ENCODE assay signal across 16 cellular contexts in the genomic region with DNA sequence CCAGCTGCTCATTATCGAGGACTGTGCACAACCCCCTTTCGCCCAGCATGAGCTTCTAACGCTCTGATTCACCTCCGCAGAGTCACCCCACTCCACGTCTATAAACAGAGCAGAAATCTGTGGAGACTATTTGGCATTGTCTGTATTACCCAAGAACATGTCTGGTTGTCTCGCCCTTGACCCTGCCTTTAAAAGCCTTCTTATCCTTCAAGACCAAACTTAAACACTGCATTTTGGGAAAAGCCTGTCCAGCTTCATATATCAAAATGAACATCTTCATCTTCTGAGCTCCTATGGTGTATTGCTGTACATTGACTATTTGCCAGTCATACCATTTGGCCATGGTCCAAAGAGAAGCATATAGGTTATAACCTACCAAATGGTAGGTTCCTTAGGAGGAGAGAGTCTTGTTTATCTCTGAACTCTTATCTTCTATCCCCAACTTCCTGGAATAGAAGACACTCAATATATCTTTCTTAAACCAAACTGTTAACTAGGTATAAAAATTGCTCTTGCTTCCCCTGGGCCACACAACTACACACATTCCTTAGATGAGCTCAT.
DNase-seq lines count a peak whose midpoint lies in the region; ATAC-seq and TF ChIP-seq lines count a peak whose summit lies in the region.
"Had no signal": no experiment of that assay in that cellular context is flagged by ENCODE, and none has a peak within 500 bp of the region (broad histone marks: within the 10 kb centered on the region; RNA-seq: fewer than 3 reads in every experiment).

No MANE protein-coding gene starts in this region.

- H3K4me2 ChIP-seq in IMR-90 (ENCODE audit: low read depth, low read length) (peak overlapping the region; percentile 66; the same call in 1 of the 2 replicates), mesenchymal stem cell (ENCODE audit: low read length, poor library complexity, severe bottlenecking) (no peak overlapping the region)

- H3K18ac ChIP-seq in IMR-90 (ENCODE audit: low read depth, low read length) (peak overlapping the region; percentile 51; the same call in 1 of the 2 replicates), mesenchymal stem cell (ENCODE audit: low read depth in 1 of 2, low read length in 2 of 2) (no peak overlapping the region)

- H3K4me1 ChIP-seq in A673 (ENCODE audit: insufficient read depth, low read length, poor library complexity, severe bottlenecking) (peaks cover 45% of the 10 kb centered on the region), IMR-90 (ENCODE audit: control insufficient read depth, insufficient read depth, low read length) (peaks cover 21% of the 10 kb centered on the region), mesenchymal stem cell (ENCODE audit: control insufficient read depth, insufficient read depth, low read depth, low read length) (peaks cover 4% of the 10 kb centered on the region), right lobe of liver (no peaks in the 10 kb centered on the region)

- ATAC-seq in IMR-90 (ENCODE audit: low read depth) (peak; percentile 69), right lobe of liver (no peak)
- ATAC-seq: left colon had no signal

- TF ChIP-seq CTCF in A673 (conservative IDR thresholded peaks at IDR 0.05; ENCODE audit: low read depth, low read length) (no peak), IMR-90 (conservative IDR thresholded peaks at IDR 0.05; ENCODE audit: low read depth, low read length) (no peak), brain microvascular endothelial cell (IDR thresholded peaks at IDR 0.05; ENCODE audit: low read depth, low read length, missing control alignments) (no peak), right lobe of liver (IDR thresholded peaks at IDR 0.05) (no peak)

- peak; percentile 33 for DNase-seq in A673 (ENCODE audit: low spot score)
- DNase-seq in IMR-90 = peak; percentile 88
- DNase-seq in brain microvascular endothelial cell = peak; percentile 96
- DNase-seq in mesenchymal stem cell = peak; percentile 98
- no peak for DNase-seq in epidermal melanocyte (ENCODE audit: insufficient read length, low spot score)
- DNase-seq in NCI-H128 (lab: John Stamatoyannopoulos, UW; ENCODE audit: unreplicated experiment) = no peak
- DNase-seq in stimulated activated CD4-positive, alpha-beta T cell treated with anti-CD3 and anti-CD28 coated beads, Interleukin-4, amount 100 ng/mL, for 4 hours = no peak
- DNase-seq in right lobe of liver = no peak
- DNase-seq: activated CD4-positive, CD25-positive, alpha-beta regulatory T cell treated with anti-CD3 and anti-CD28 coated beads, Interleukin-2, amount 50 U/mL, for 72 hours; COR-L47; GF-D8; left colon; NCI-H1930; NCI-H526 had no signal

- H3K79me1 ChIP-seq in IMR-90 (ENCODE audit: low read depth in 1 of 2, low read length in 2 of 2) (peaks cover 38 to 81% of the 10 kb centered on the region in 2 experiments), mesenchymal stem cell (replicated peaks; ENCODE audit: low read length, poor library complexity, severe bottlenecking) (peaks cover 18% of the 10 kb centered on the region)

- H4K20me1 ChIP-seq in IMR-90 (ENCODE audit: insufficient read depth, low read length) = no peaks in the 10 kb centered on the region

- H2BK20ac ChIP-seq in IMR-90 (ENCODE audit: low read depth, low read length) = peak overlapping the region; percentile 63

- H2AK5ac ChIP-seq in IMR-90 (ENCODE audit: low read depth, low read length) (peak overlapping the region; percentile 83; the same call in 1 of the 2 replicates), mesenchymal stem cell (ENCODE audit: low read length, severe bottlenecking) (no peak overlapping the region)

- H2BK120ac ChIP-seq in IMR-90 (ENCODE audit: low read depth, low read length) (peak overlapping the region; percentile 80), mesenchymal stem cell (ENCODE audit: low read depth, low read length) (no peak overlapping the region)

- CTCF ChIA-PET in A673 (lab: Charles Lee) (no interaction called here), IMR-90 (lab: Yijun Ruan, JAX) (no interaction called here)

- dilution Hi-C loops in IMR-90 (cut with HindIII; ENCODE audit: low sequenced_read_pairs, unreplicated experiment) = no loop called here

- TF ChIP-seq POLR2A in IMR-90 (IDR thresholded peaks at IDR 0.05; ENCODE audit: low read depth, low read length) (no peak), right lobe of liver (IDR thresholded peaks at IDR 0.05) (no peak)

- H2BK5ac ChIP-seq in IMR-90 (ENCODE audit: low read depth, low read length, poor library complexity, severe bottlenecking) (peak overlapping the region; percentile 95), mesenchymal stem cell (ENCODE audit: low read depth, low read length, poor library complexity, severe bottlenecking) (no peak overlapping the region)

- H3K4me3 ChIP-seq in A673 (ENCODE audit: low read depth, low read length, poor library complexity, severe bottlenecking) = no peak overlapping the region
- no peak overlapping the region for H3K4me3 ChIP-seq in IMR-90 (ENCODE audit: insufficient read depth, low read depth, low read length)
- no peak overlapping the region for H3K4me3 ChIP-seq in brain microvascular endothelial cell (ENCODE audit: low read depth, low read length)
- H3K4me3 ChIP-seq in mesenchymal stem cell (ENCODE audit: insufficient read depth in 1 of 2, low read depth in 1 of 2, low read length in 2 of 2) = peak overlapping the region in 1 of 2 experiments; percentile 3
- no peak overlapping the region for H3K4me3 ChIP-seq in right lobe of liver
- H3K4me3 ChIP-seq: suprapubic skin had no signal

- TF ChIP-seq RAD21 in IMR-90 (IDR thresholded peaks at IDR 0.05; ENCODE audit: low read length) = no peak

- H3K23ac ChIP-seq in IMR-90 (ENCODE audit: low read depth, low read length) (peak overlapping the region; percentile 66), mesenchymal stem cell (ENCODE audit: low read length in 2 of 2) (no peak overlapping the region)

- in situ Hi-C loops in IMR-90 (cut with MboI; ENCODE audit: low sequenced_read_pairs) (no loop called here), brain microvascular endothelial cell (cut with HindIII; ENCODE audit: low pct_ligation_motif_present, low sequenced_read_pairs) (no loop called here)

- POLR2A ChIA-PET in A673 (lab: Charles Lee; ENCODE audit: low non-redundant PET) = no interaction called here
- POLR2A ChIA-PET in IMR-90 (lab: Charles Lee; ENCODE audit: unreplicated experiment) = no interaction called here

- H4K5ac ChIP-seq in IMR-90 (ENCODE audit: low read depth, low read length) = peak overlapping the region; percentile 49; the same call in 1 of the 2 replicates

- peak overlapping the region; percentile 55; the same call in 1 of the 2 replicates for H3K14ac ChIP-seq in IMR-90 (replicated peaks; ENCODE audit: low read depth, low read length)
- no peak overlapping the region for H3K14ac ChIP-seq in mesenchymal stem cell (ENCODE audit: low read length in 2 of 2)

- H4K8ac ChIP-seq in IMR-90 (ENCODE audit: low read depth in 2 of 2, low read length in 2 of 2) (peak overlapping the region in 1 of 2 experiments; percentile 84; a peak in 3 of 4 replicates), mesenchymal stem cell (ENCODE audit: low read length) (no peak overlapping the region)

- H3K27ac ChIP-seq in A673 (ENCODE audit: low read depth, low read length, poor library complexity, severe bottlenecking) = peak overlapping the region; percentile 25
- H3K27ac ChIP-seq in IMR-90 (ENCODE audit: insufficient read depth, low read length) = peak overlapping the region; percentile 28
- peak overlapping the region; percentile 89 for H3K27ac ChIP-seq in brain microvascular endothelial cell
- H3K27ac ChIP-seq in mesenchymal stem cell (ENCODE audit: low read length, poor library complexity, severe bottlenecking) = peak overlapping the region; percentile 35
- H3K27ac ChIP-seq in right lobe of liver = no peak overlapping the region
- H3K27ac ChIP-seq: epithelial cell of prostate, suprapubic skin had no signal

- peaks cover 10% of the 10 kb centered on the region for H3K9me1 ChIP-seq in IMR-90 (ENCODE audit: insufficient read depth, low read length)

- H3K9ac ChIP-seq in IMR-90 (ENCODE audit: low read depth, low read length) (peak overlapping the region; percentile 65; the same call in 1 of the 2 replicates), mesenchymal stem cell (ENCODE audit: low read length) (peak overlapping the region; percentile 74)

- intact Hi-C loops in A673 (cut with micrococcal nuclease; ENCODE audit: unreplicated experiment) (no loop called here), IMR-90 (cut with micrococcal nuclease) (loop anchor here (1.0 kb wide), 1 partner anchor 11 kb away; no protein-coding TSS in a partner anchor), right lobe of liver (cut with DNase I) (no loop called here)

- no TSS peak for BruUV-seq in A673 (replicated peaks; lab: Mats Ljungman, UMichigan)
- BruUV-seq in IMR-90 (replicated peaks; lab: Mats Ljungman, UMichigan) = no TSS peak

- H2BK15ac ChIP-seq in IMR-90 (ENCODE audit: low read depth, low read length) = peak overlapping the region; percentile 43; the same call in 2 of the 3 replicates
- no peak overlapping the region for H2BK15ac ChIP-seq in mesenchymal stem cell (ENCODE audit: low read depth, poor library complexity, severe bottlenecking)

- WGBS in IMR-90 (ENCODE audit: extremely low coverage in 2 of 2, insufficient read length in 1 of 2), 2 experiments = 24% methylated on average over 3 of the region's 6 CpGs; no CpG with 5 or more reads in 1 of the 2 experiments
- WGBS in mesenchymal stem cell = 4% methylated on average over 6 of the region's 6 CpGs
- 61% methylated on average over 5 of the region's 6 CpGs for WGBS in right lobe of liver (ENCODE audit: insufficient coverage, low coverage, low lambda C conversion rate, missing lambda C conversion rate)

- no peaks in the 10 kb centered on the region for H3K9me3 ChIP-seq in A673 (ENCODE audit: low read depth, low read length, poor library complexity, severe bottlenecking)
- H3K9me3 ChIP-seq in IMR-90 (ENCODE audit: control insufficient read depth, insufficient read depth, low read length) = no peaks in the 10 kb centered on the region
- H3K9me3 ChIP-seq in mesenchymal stem cell (ENCODE audit: control insufficient read depth, low read length) = no peaks in the 10 kb centered on the region
- no peaks in the 10 kb centered on the region for H3K9me3 ChIP-seq in right lobe of liver
- H3K9me3 ChIP-seq: suprapubic skin had no signal

- H3K36me3 ChIP-seq in A673 (ENCODE audit: insufficient read depth, low read length, poor library complexity, severe bottlenecking) (no peaks in the 10 kb centered on the region), IMR-90 (ENCODE audit: control insufficient read depth, insufficient read depth, low read length) (peaks cover 4% of the 10 kb centered on the region; the same call in 1 of the 2 replicates), brain microvascular endothelial cell (replicated peaks) (peaks cover 12% of the 10 kb centered on the region), mesenchymal stem cell (ENCODE audit: control insufficient read depth in 1 of 2, insufficient read depth in 2 of 2, low read depth in 1 of 2, low read length in 2 of 2) (peaks cover 5 to 59% of the 10 kb centered on the region in 2 experiments), right lobe of liver (no peaks in the 10 kb centered on the region)
- H3K36me3 ChIP-seq: suprapubic skin had no signal

- H3K27me3 ChIP-seq in A673 (replicated peaks; ENCODE audit: insufficient read depth, low read depth, low read length, poor library complexity) (no peaks in the 10 kb centered on the region), IMR-90 (ENCODE audit: control insufficient read depth, insufficient read depth, low read length) (no peaks in the 10 kb centered on the region), brain microvascular endothelial cell (replicated peaks) (no peaks in the 10 kb centered on the region), mesenchymal stem cell (ENCODE audit: control insufficient read depth in 1 of 2, insufficient read depth in 1 of 2, low read length in 2 of 2) (no peaks in the 10 kb centered on the region), right lobe of liver (no peaks in the 10 kb centered on the region)
- H3K27me3 ChIP-seq: suprapubic skin had no signal

- H2BK12ac ChIP-seq in mesenchymal stem cell (ENCODE audit: low read length in 2 of 2) = no peak overlapping the region

- no peak overlapping the region for H2AK9ac ChIP-seq in IMR-90 (replicated peaks; ENCODE audit: low read depth, low read length, poor library complexity)

- H2AFZ ChIP-seq in IMR-90 (replicated peaks; ENCODE audit: low read length, poor library complexity) (no peak overlapping the region), mesenchymal stem cell (ENCODE audit: low read depth, low read length) (no peak overlapping the region)

- H3K56ac ChIP-seq in IMR-90 (ENCODE audit: extremely low read depth, insufficient read depth, low read length) = peak overlapping the region; percentile 70; the same call in 1 of the 2 replicates

- H3K4ac ChIP-seq in IMR-90 (ENCODE audit: low read depth, low read length) (peak overlapping the region; percentile 70; the same call in 1 of the 2 replicates), mesenchymal stem cell (ENCODE audit: low read depth in 1 of 2, low read length in 2 of 2) (no peak overlapping the region)

- H4K91ac ChIP-seq in IMR-90 (ENCODE audit: insufficient read depth, low read depth, low read length) = peak overlapping the region; percentile 34
- H4K91ac ChIP-seq in mesenchymal stem cell (ENCODE audit: low read length) = no peak overlapping the region

Comparison
In these comparisons a context has a peak if more than half of its experiments do, and no peak if none do; other contexts are left out.
1. DNase-seq: peak in A673 (single experiment), IMR-90 (single experiment), brain microvascular endothelial cell (single experiment) and mesenchymal stem cell (single experiment); none in epidermal melanocyte (single experiment), NCI-H128 (single experiment), stimulated activated CD4-positive, alpha-beta T cell treated with anti-CD3 and anti-CD28 coated beads, Interleukin-4, amount 100 ng/mL, for 4 hours (0 of 2) and right lobe of liver (0 of 3).
2. H3K27ac ChIP-seq: peak in A673 (single experiment), IMR-90 (single experiment), brain microvascular endothelial cell (single experiment) and mesenchymal stem cell (single experiment); none in right lobe of liver (0 of 3).